Comparison of ENCODE assay signal across 11 cellular contexts in genomic region chr6:26613717-26614683, GRCh38. TPM values are rescaled to one million over a fixed set of nuclear protein-coding genes. Genes with fewer than 3 reads are reported as not detected.
DNase-seq lines count a peak whose midpoint lies in the region; ATAC-seq, FAIRE-seq and TF ChIP-seq lines count a peak whose summit lies in the region.
"Had no signal": no experiment of that assay in that cellular context is flagged by ENCODE, and none has a peak within 500 bp of the region (broad histone marks: within the 10 kb centered on the region; RNA-seq: fewer than 3 reads in every experiment).

No MANE protein-coding gene starts in this region.

- no peak overlapping the region for H3K27ac ChIP-seq in SK-N-SH (ENCODE audit: low read depth in 2 of 2, low read length in 1 of 2)
- H3K27ac ChIP-seq in K562 (ENCODE audit: extremely low read depth, low read depth, low read length): no peak overlapping the region
- no peak overlapping the region for H3K27ac ChIP-seq in keratinocyte (ENCODE audit: control insufficient read depth, insufficient read depth, low read length)
- H3K27ac ChIP-seq in spleen: no peak overlapping the region
- H3K27ac ChIP-seq: SJSA1 had no signal

- peak overlapping the region in 1 of 2 experiments; percentile 7; a peak in 1 of 4 replicates for H3K4me3 ChIP-seq in SK-N-SH (ENCODE audit: low read depth in 2 of 2, low read length in 1 of 2)
- H3K4me3 ChIP-seq in K562: no peak overlapping the region
- H3K4me3 ChIP-seq in keratinocyte (ENCODE audit: control insufficient read depth in 2 of 3, extremely low read depth in 1 of 3, insufficient read depth in 2 of 3, low read depth in 1 of 3, low read length in 3 of 3): peak overlapping the region in 2 of 3 experiments; percentile 57 to 68
- H3K4me3 ChIP-seq in spleen: peak overlapping the region; percentile 4 to 62 (median 24)
- H3K4me3 ChIP-seq: SJSA1 had no signal

- H3K9me2 ChIP-seq in SK-N-SH: no peaks in the 10 kb centered on the region

- intact Hi-C loops in K562 (cut with micrococcal nuclease): no loop called here
- intact Hi-C loops in spleen (cut with DNase I; ENCODE audit: low total_unique reads): no loop called here

- no peaks in the 10 kb centered on the region for H3F3A ChIP-seq in SK-N-SH (replicated peaks; ENCODE audit: insufficient read depth)

- TF ChIP-seq POLR2A in K562 (conservative IDR thresholded peaks at IDR 0.05) (no peak), spleen (IDR thresholded peaks at IDR 0.05) (no peak)

- H3K9me3 ChIP-seq in SK-N-SH (no peaks in the 10 kb centered on the region), K562 (replicated peaks; ENCODE audit: control insufficient read depth, insufficient read depth, low read depth, low read length) (peaks cover 5% of the 10 kb centered on the region; the same call in 1 of the 2 replicates), keratinocyte (ENCODE audit: control insufficient read depth, low read depth, low read length) (peaks cover 2% of the 10 kb centered on the region), spleen (peaks cover 0 to 15% (median 5%) of the 10 kb centered on the region in 8 donors)
- H3K9me3 ChIP-seq: SJSA1 had no signal

- POLR2A ChIA-PET in SK-N-SH (lab: Yijun Ruan, JAX) (no interaction called here), K562 (lab: Yijun Ruan, JAX) (no interaction called here)

- H3K27me3 ChIP-seq in SK-N-SH (ENCODE audit: insufficient read depth) (peaks cover 9% of the 10 kb centered on the region; the same call in 1 of the 2 replicates), K562 (ENCODE audit: control insufficient read depth in 2 of 2, insufficient read depth in 2 of 2, low read length in 2 of 2) (no peaks in the 10 kb centered on the region), keratinocyte (ENCODE audit: control insufficient read depth, extremely low read depth, insufficient read depth, low read length) (peaks cover 31% of the 10 kb centered on the region), spleen (replicated peaks in 1 of 7) (peaks cover 2 to 64% (median 27%) of the 10 kb centered on the region in 7 donors)
- H3K27me3 ChIP-seq: SJSA1 had no signal

- no TSS peak for BruUV-seq in K562 (replicated peaks; lab: Mats Ljungman, UMichigan)

- H3K4me1 ChIP-seq in SK-N-SH (ENCODE audit: control insufficient read depth in 1 of 2, insufficient read depth in 2 of 2, low read depth in 1 of 2, low read length in 1 of 2): no peaks in the 10 kb centered on the region
- peaks cover 8 to 10% of the 10 kb centered on the region in 2 experiments; a peak in 3 of 5 replicates for H3K4me1 ChIP-seq in K562 (replicated peaks in 1 of 2; ENCODE audit: control insufficient read depth in 2 of 2, insufficient read depth in 2 of 2, low read length in 2 of 2)
- peaks cover 6% of the 10 kb centered on the region for H3K4me1 ChIP-seq in keratinocyte (ENCODE audit: control insufficient read depth, extremely low read depth, insufficient read depth, low read length)
- H3K4me1 ChIP-seq in spleen: peaks cover 0 to 18% (median 15%) of the 10 kb centered on the region in 6 donors
- H3K4me1 ChIP-seq: SJSA1 had no signal

- H3K79me2 ChIP-seq in SK-N-SH (ENCODE audit: insufficient read depth) (no peaks in the 10 kb centered on the region), K562 (ENCODE audit: control insufficient read depth, insufficient read depth, low read length) (no peaks in the 10 kb centered on the region), keratinocyte (ENCODE audit: control insufficient read depth, insufficient read depth, low read length) (no peaks in the 10 kb centered on the region)

- H4K20me1 ChIP-seq in SK-N-SH (ENCODE audit: insufficient read depth) (no peaks in the 10 kb centered on the region), K562 (replicated peaks; ENCODE audit: control insufficient read depth, insufficient read depth, low read length) (no peaks in the 10 kb centered on the region), keratinocyte (ENCODE audit: control insufficient read depth, extremely low read depth, insufficient read depth, low read length) (no peaks in the 10 kb centered on the region)

- TF ChIP-seq RAD21 in SK-N-SH (IDR thresholded peaks at IDR 0.05; ENCODE audit: low read length) (no peak), K562 (CRISPR knock-in tag; conservative IDR thresholded peaks at IDR 0.05 in 1 of 2, IDR thresholded peaks at IDR 0.05 in 1 of 2) (no peak)

- ATAC-seq in SK-N-SH treated with all-trans-retinoic acid at 6 μM for 48 hours (no peak), K562 (no peak)

- no peak for TF ChIP-seq EP300 in SK-N-SH (IDR thresholded peaks at IDR 0.05; ENCODE audit: borderline replicate concordance in 1 of 2, low read depth in 1 of 2, low read length in 1 of 2)
- no peak for TF ChIP-seq EP300 in K562 (IDR thresholded peaks at IDR 0.05; ENCODE audit: low read length)

- dilution Hi-C loops in keratinocyte (cut with MboI; ENCODE audit: extremely low pct_ligation_motif_present, low sequenced_read_pairs): no loop called here

- in situ Hi-C loops in K562 (cut with MboI): loop anchor here (5.0 kb wide), 1 partner anchor 473 kb away; no protein-coding TSS in a partner anchor

- WGBS in SK-N-SH (ENCODE audit: low lambda C conversion rate): 50% methylated on average over 41 of the region's 66 CpGs
- WGBS in K562 (ENCODE audit: insufficient coverage, low coverage, missing lambda C conversion rate): 71% methylated on average over 64 of the region's 66 CpGs
- WGBS in spleen, 5 donors: 2 to 7% (median 4%) methylated on average over 57 to 66 of the region's 66 CpGs

- no peak for TF ChIP-seq CTCF in SK-N-SH (IDR thresholded peaks at IDR 0.05)
- TF ChIP-seq CTCF in K562 (IDR thresholded peaks at IDR 0.05 in 2 of 3, conservative IDR thresholded peaks at IDR 0.05 in 1 of 3; ENCODE audit: insufficient read depth in 2 of 3, low read depth in 1 of 3, low read length in 3 of 3): no peak
- no peak for TF ChIP-seq CTCF in keratinocyte (optimal IDR thresholded peaks at IDR 0.05 in 1 of 3, IDR thresholded peaks at IDR 0.05 in 1 of 3, conservative IDR thresholded peaks at IDR 0.05 in 1 of 3; ENCODE audit: extremely low read depth in 1 of 3, insufficient read depth in 2 of 3, low read length in 3 of 3)
- no peak for TF ChIP-seq CTCF in spleen (IDR thresholded peaks at IDR 0.05 in 8 of 11, conservative IDR thresholded peaks at IDR 0.05 in 3 of 11)

- H3K4me2 ChIP-seq in SK-N-SH (no peak overlapping the region), K562 (ENCODE audit: insufficient read depth, low read length) (no peak overlapping the region), keratinocyte (ENCODE audit: control insufficient read depth, extremely low read depth, insufficient read depth, low read depth, low read length) (peak overlapping the region; percentile 85)

- CTCF ChIA-PET in SK-N-SH (lab: Yijun Ruan, JAX) (interaction anchor here (1.2 to 1.5 kb wide), 2 partner anchors 19 to 24 kb away, joined by 3 to 7 read pairs; no protein-coding TSS in a partner anchor), K562 (lab: Yijun Ruan, JAX; ENCODE audit: low intra/inter-chr PET ratio) (no interaction called here)

- H3K9ac ChIP-seq in SK-N-SH (no peak overlapping the region), K562 (ENCODE audit: insufficient read depth in 1 of 2, low read depth in 2 of 2, low read length in 2 of 2) (no peak overlapping the region), keratinocyte (ENCODE audit: control insufficient read depth, extremely low read depth, insufficient read depth, low read length) (no peak overlapping the region)

- DNase-seq in SK-N-SH (peak; percentile 52), K562 (ENCODE audit: extremely low read depth in 1 of 4, low spot score in 3 of 4) (no peak), keratinocyte (ENCODE audit: low read depth, low spot score) (no peak), spleen (no peak), foreskin melanocyte (no peak), EL (no peak), NCI-H1105 (lab: John Stamatoyannopoulos, UW) (no peak)
- DNase-seq: erythroblast had no signal

- H3K9me1 ChIP-seq in K562 (ENCODE audit: control insufficient read depth, insufficient read depth, low read length) (no peaks in the 10 kb centered on the region), keratinocyte (ENCODE audit: control insufficient read depth, extremely low read depth, insufficient read depth, low read length) (no peaks in the 10 kb centered on the region)

- FAIRE-seq in K562 (lab: Jason Lieb, UNC): no peak
- no peak for FAIRE-seq in keratinocyte (lab: Jason Lieb, UNC)
- FAIRE-seq: A204.1 had no signal

- H3K36me3 ChIP-seq in SK-N-SH (replicated peaks in 1 of 2; ENCODE audit: control insufficient read depth in 1 of 2, insufficient read depth in 2 of 2, low read length in 1 of 2) (no peaks in the 10 kb centered on the region), K562 (ENCODE audit: control insufficient read depth, insufficient read depth, low read length) (no peaks in the 10 kb centered on the region), keratinocyte (ENCODE audit: control insufficient read depth in 2 of 2, extremely low read depth in 1 of 2, insufficient read depth in 2 of 2, low read length in 2 of 2) (no peaks in the 10 kb centered on the region), spleen (no peaks in the 10 kb centered on the region)
- H3K36me3 ChIP-seq: SJSA1 had no signal

- H2AFZ ChIP-seq in SK-N-SH (ENCODE audit: low read depth): no peak overlapping the region
- H2AFZ ChIP-seq in K562 (ENCODE audit: low read depth, low read length): no peak overlapping the region
- peak overlapping the region; percentile 56 for H2AFZ ChIP-seq in keratinocyte (ENCODE audit: control insufficient read depth, low read length)

RNA-seq across cellular contexts. Expression of gene ABT1, which starts 17.2 kb away (rescaled TPM):
- polyA plus RNA-seq in SK-N-SH (2012; rRNA removed) (15.4 and 18.4 TPM in 2 replicates), K562 (2011; rRNA removed) (45.9 and 47.2 TPM in 2 replicates), K562 (2014; fragmentation: Illumina TruSeq; extraction: Trizol) (29.6 and 40.5 TPM in 2 replicates), K562 (2014; fragmentation: Nextera tagmentation; extraction: Ambion mirVana) (10 to 100 TPM in 1 of 2 experiments, 1 to 10 TPM in 1; 8.8 to 25.2 TPM), K562 (2014; rRNA removed) (51.1 and 59.4 TPM in 2 replicates), keratinocyte (16.0 to 21.4 TPM (median 16.8 TPM) in 3 replicates), spleen (10 to 100 TPM; 20.2 to 26.2 (median 23.9) TPM)
- polyA plus RNA-seq in SK-N-SH (2012; cell fraction: cytosol; rRNA removed): 10.1 and 15.2 TPM in 2 replicates
- polyA plus RNA-seq in SK-N-SH (2012; cell fraction: nucleus; rRNA removed): 9.9 and 12.9 TPM in 2 replicates
- total RNA-seq in K562 (2011; cell fraction: chromatin; rRNA removed; ENCODE audit: low replicate concordance): 19.4 and 24.4 TPM in 2 replicates
- 28.8 and 31.2 TPM in 2 replicates for total RNA-seq in K562 (2011; cell fraction: nucleolus; rRNA removed)
- 29.9 and 34.0 TPM in 2 replicates for total RNA-seq in K562 (2011; cell fraction: nucleoplasm; rRNA removed)
- total RNA-seq in K562 (2014; rRNA removed) (52.7 and 60.6 TPM in 2 replicates), K562 (2014; rRNA removed; fragmentation: Illumina TruSeq; extraction: Trizol) (19.9 and 21.5 TPM in 2 replicates), K562 (2015; rRNA removed; fragmentation: Illumina TruSeq; extraction: Trizol) (37.9 and 40.7 TPM in 2 replicates), K562 (2021) (45.4 and 47.8 TPM in 2 replicates), spleen (10 to 100 TPM; 14.9 to 21.4 (median 18.6) TPM)
- 54.9 and 75.5 TPM in 2 replicates for polyA plus RNA-seq in K562 (2011; cell fraction: cytosol; rRNA removed)
- 31.7 and 32.1 TPM in 2 replicates for polyA plus RNA-seq in K562 (2011; cell fraction: nucleus; rRNA removed)
- 28.3 and 30.1 TPM in 2 replicates for polyA plus RNA-seq in K562 (2012)
- 19.4 and 21.4 TPM in 2 replicates for polyA minus RNA-seq in K562 (2011; rRNA and poly(A)+ RNA removed)
- 17.9 and 18.6 TPM in 2 replicates for polyA minus RNA-seq in K562 (2011; cell fraction: cytosol; rRNA and poly(A)+ RNA removed)
- polyA minus RNA-seq in K562 (2011; cell fraction: nucleus; rRNA and poly(A)+ RNA removed): 26.0 and 42.1 TPM in 2 replicates
- 6.1 TPM for polyA plus RNA-seq in keratinocyte (2011; ENCODE audit: low read depth)
- 14.3 and 14.6 TPM in 2 replicates for polyA plus RNA-seq in keratinocyte (2011; cell fraction: cytosol; rRNA removed)
- 11.0 and 13.1 TPM in 2 replicates for polyA plus RNA-seq in keratinocyte (2011; cell fraction: nucleus; rRNA removed)
- polyA plus RNA-seq in keratinocyte (2012; ENCODE audit: low replicate concordance): 12.8 and 15.0 TPM in 2 replicates
- polyA minus RNA-seq in keratinocyte: 8.2 to 16.3 TPM (median 10.7 TPM) in 3 replicates
- 17.6 TPM for polyA minus RNA-seq in keratinocyte (2011; cell fraction: cytosol; rRNA and poly(A)+ RNA removed)
- polyA minus RNA-seq in keratinocyte (2011; cell fraction: nucleus; rRNA and poly(A)+ RNA removed): 6.4 and 7.4 TPM in 2 replicates

RNA-seq across cellular contexts. Expression of gene ZNF322, which starts 45.5 kb away (rescaled TPM):
- polyA plus RNA-seq in SK-N-SH (2012; rRNA removed) (4.0 and 6.9 TPM in 2 replicates), K562 (2011; rRNA removed) (21.9 and 24.8 TPM in 2 replicates), K562 (2014; fragmentation: Illumina TruSeq; extraction: Trizol) (17.8 and 18.7 TPM in 2 replicates), K562 (2014; fragmentation: Nextera tagmentation; extraction: Ambion mirVana) (1 to 10 TPM; 4.7 to 7.1 TPM), K562 (2014; rRNA removed) (12.4 and 14.6 TPM in 2 replicates), keratinocyte (4.6 to 7.7 TPM (median 6.5 TPM) in 3 replicates), spleen (1 to 10 TPM; 6.1 to 8.0 (median 6.4) TPM)
- 5.1 and 5.3 TPM in 2 replicates for polyA plus RNA-seq in SK-N-SH (2012; cell fraction: cytosol; rRNA removed)
- 14.7 and 21.7 TPM in 2 replicates for polyA plus RNA-seq in SK-N-SH (2012; cell fraction: nucleus; rRNA removed)
- 8.3 and 23.3 TPM in 2 replicates for total RNA-seq in K562 (2011; cell fraction: chromatin; rRNA removed; ENCODE audit: low replicate concordance)
- total RNA-seq in K562 (2011; cell fraction: nucleolus; rRNA removed): 13.7 and 20.0 TPM in 2 replicates
- 11.3 and 14.8 TPM in 2 replicates for total RNA-seq in K562 (2011; cell fraction: nucleoplasm; rRNA removed)
- total RNA-seq in K562 (2014; rRNA removed) (11.6 and 12.4 TPM in 2 replicates), K562 (2014; rRNA removed; fragmentation: Illumina TruSeq; extraction: Trizol) (24.0 and 27.2 TPM in 2 replicates), K562 (2015; rRNA removed; fragmentation: Illumina TruSeq; extraction: Trizol) (25.2 and 26.4 TPM in 2 replicates), K562 (2021) (29.2 and 31.2 TPM in 2 replicates), spleen (10 to 100 TPM; 19.1 to 25.9 (median 22.2) TPM)
- polyA plus RNA-seq in K562 (2011; cell fraction: cytosol; rRNA removed): 3.9 and 6.5 TPM in 2 replicates
- polyA plus RNA-seq in K562 (2011; cell fraction: nucleus; rRNA removed): 20.4 and 22.7 TPM in 2 replicates
- 10.6 and 17.4 TPM in 2 replicates for polyA plus RNA-seq in K562 (2012)
- 18.8 and 21.8 TPM in 2 replicates for polyA minus RNA-seq in K562 (2011; rRNA and poly(A)+ RNA removed)
- 9.3 and 10.4 TPM in 2 replicates for polyA minus RNA-seq in K562 (2011; cell fraction: cytosol; rRNA and poly(A)+ RNA removed)
- polyA minus RNA-seq in K562 (2011; cell fraction: nucleus; rRNA and poly(A)+ RNA removed): 15.6 and 21.7 TPM in 2 replicates
- 11.3 TPM for polyA plus RNA-seq in keratinocyte (2011; ENCODE audit: low read depth)
- polyA plus RNA-seq in keratinocyte (2011; cell fraction: cytosol; rRNA removed): 2.6 and 5.6 TPM in 2 replicates
- polyA plus RNA-seq in keratinocyte (2011; cell fraction: nucleus; rRNA removed): 8.7 and 11.0 TPM in 2 replicates
- polyA plus RNA-seq in keratinocyte (2012; ENCODE audit: low replicate concordance): 4.9 and 6.4 TPM in 2 replicates
- polyA minus RNA-seq in keratinocyte: 5.4 to 7.2 TPM (median 7.0 TPM) in 3 replicates
- polyA minus RNA-seq in keratinocyte (2011; cell fraction: cytosol; rRNA and poly(A)+ RNA removed): 4.4 TPM
- 5.2 and 8.5 TPM in 2 replicates for polyA minus RNA-seq in keratinocyte (2011; cell fraction: nucleus; rRNA and poly(A)+ RNA removed)

Comparison
In these comparisons a context has a peak if more than half of its experiments do, and no peak if none do; other contexts are left out.
1. Of the 27 proteins assayed by ChIP-seq in both K562 and SK-N-SH: peak only in K562: ZBTB33; only in SK-N-SH: none; in both: none; in neither: 26.